Comparison of ENCODE assay signal across 33 cellular contexts in genomic region chr13:91115776-91116175, GRCh38.
"Had no signal": no experiment of that assay in that cellular context is flagged by ENCODE, and none has a peak within 500 bp of the region (broad histone marks: within the 10 kb centered on the region; RNA-seq: fewer than 3 reads in every experiment).

No MANE protein-coding gene starts in this region.

- H3K36me3 ChIP-seq: Peyer's patch, SJSA1, WERI-Rb-1 had no signal

- H3K9me2 ChIP-seq: SK-N-SH had no signal

- H3K27ac ChIP-seq: Peyer's patch, SJSA1, WERI-Rb-1 had no signal

- H3K4me1 Mint-ChIP-seq: activated CD4-positive, alpha-beta memory T cell treated with anti-CD3 and anti-CD28 coated beads, Interleukin-2, amount 10 ng/mL, durations not matched to agents 7 days and 5 days; activated CD8-positive, alpha-beta memory T cell treated with anti-CD3 and anti-CD28 coated beads, Interleukin-2, amount 10 ng/mL, durations not matched to agents 7 days and 5 days; activated naive CD4-positive, alpha-beta T cell treated with anti-CD3 and anti-CD28 coated beads, Interleukin-2, amount 10 ng/mL, durations not matched to agents 7 days and 5 days; activated naive CD8-positive, alpha-beta T cell treated with anti-CD3 and anti-CD28 coated beads, Interleukin-2, amount 50 U/mL, for 24 hours had no signal

- H3K4me3 ChIP-seq: Peyer's patch, SJSA1 had no signal

- H3K4me3 Mint-ChIP-seq: activated CD4-positive, alpha-beta memory T cell treated with anti-CD3 and anti-CD28 coated beads, Interleukin-2, amount 10 ng/mL, durations not matched to agents 7 days and 5 days; activated CD8-positive, alpha-beta memory T cell treated with anti-CD3 and anti-CD28 coated beads, Interleukin-2, amount 10 ng/mL, durations not matched to agents 7 days and 5 days; activated naive CD4-positive, alpha-beta T cell treated with anti-CD3 and anti-CD28 coated beads, Interleukin-2, amount 10 ng/mL, durations not matched to agents 7 days and 5 days; activated naive CD8-positive, alpha-beta T cell; activated naive CD8-positive, alpha-beta T cell treated with anti-CD3 and anti-CD28 coated beads, Interleukin-2, amount 50 U/mL, for 24 hours; brain; T-helper 1 cell treated with Interleukin-12 subunit alpha and Interleukin-12 subunit beta and Interleukin-4 antibody, amounts not matched to agents 30 μg/mL and 1 μg/mL, for 36 hours; T-helper 2 cell treated with Interferon-gamma antibody and Interleukin-4, amounts not matched to agents 5 μg/mL and 100 μg/mL, for 36 hours had no signal

- DNase-seq: activated CD4-positive, alpha-beta memory T cell treated with anti-CD3 and anti-CD28 coated beads, Interleukin-2, amount 10 ng/mL, durations not matched to agents 7 days and 5 days; activated CD4-positive, alpha-beta T cell treated with anti-CD3 and anti-CD28 coated beads for 1 hour; activated CD4-positive, alpha-beta T cell treated with anti-CD3 and anti-CD28 coated beads for 48 hours; activated CD4-positive, CD25-positive, alpha-beta regulatory T cell; activated CD8-positive, alpha-beta memory T cell treated with anti-CD3 and anti-CD28 coated beads for 24 hours; activated CD8-positive, alpha-beta memory T cell treated with anti-CD3 and anti-CD28 coated beads, Interleukin-2, amount 10 ng/mL, durations not matched to agents 7 days and 5 days; activated CD8-positive, alpha-beta memory T cell treated with anti-CD3 and anti-CD28 coated beads, Interleukin-2, amount 50 U/mL, for 48 hours; activated effector memory CD4-positive, alpha-beta T cell treated with Interleukin-2 at 50 U/mL for 16 hours; activated naive CD4-positive, alpha-beta T cell treated with anti-CD3 and anti-CD28 coated beads, Interleukin-2, amount 10 ng/mL, durations not matched to agents 7 days and 5 days; activated naive CD8-positive, alpha-beta T cell treated with anti-CD3 and anti-CD28 coated beads, Interleukin-2, amount 50 U/mL, for 24 hours; activated T-cell treated with anti-CD3 and anti-CD28 coated beads, Interleukin-2, amount 50 U/mL, for 48 hours; anterior cingulate cortex; caudate nucleus; cerebellar nuclear complex; Karpas-422; KBM-7; NCI-H1092; NCI-H1436 treated with DMSO at 0.1 percent for 48 hours; NCI-H1694 treated with DMSO at 0.1 percent for 48 hours; NCI-H2029; NCI-H345; NCI-H524 treated with DMSO at 0.1 percent for 48 hours; PC-3; Peyer's patch; RPMI8226; SHP77 treated with DMSO at 0.1 percent for 48 hours; SK-N-SH; WERI-Rb-1 had no signal

- H3K27ac Mint-ChIP-seq: activated CD4-positive, alpha-beta memory T cell treated with anti-CD3 and anti-CD28 coated beads, Interleukin-2, amount 10 ng/mL, durations not matched to agents 7 days and 5 days; activated CD8-positive, alpha-beta memory T cell treated with anti-CD3 and anti-CD28 coated beads, Interleukin-2, amount 10 ng/mL, durations not matched to agents 7 days and 5 days; activated naive CD4-positive, alpha-beta T cell treated with anti-CD3 and anti-CD28 coated beads, Interleukin-2, amount 10 ng/mL, durations not matched to agents 7 days and 5 days; activated naive CD8-positive, alpha-beta T cell; activated naive CD8-positive, alpha-beta T cell treated with anti-CD3 and anti-CD28 coated beads, Interleukin-2, amount 50 U/mL, for 24 hours; brain; T-helper 1 cell treated with Interleukin-12 subunit alpha and Interleukin-12 subunit beta and Interleukin-4 antibody, amounts not matched to agents 30 μg/mL and 1 μg/mL, for 36 hours; T-helper 2 cell treated with Interferon-gamma antibody and Interleukin-4, amounts not matched to agents 5 μg/mL and 100 μg/mL, for 36 hours had no signal

- H3K4me1 ChIP-seq: Peyer's patch, SJSA1 had no signal

- H3K36me3 Mint-ChIP-seq: activated CD8-positive, alpha-beta memory T cell treated with anti-CD3 and anti-CD28 coated beads, Interleukin-2, amount 10 ng/mL, durations not matched to agents 7 days and 5 days; activated naive CD4-positive, alpha-beta T cell treated with anti-CD3 and anti-CD28 coated beads, Interleukin-2, amount 10 ng/mL, durations not matched to agents 7 days and 5 days; activated naive CD8-positive, alpha-beta T cell; brain had no signal

- H3K27me3 ChIP-seq: Peyer's patch, SJSA1 had no signal

- H3K4me2 ChIP-seq: SK-N-SH had no signal

- H3K9me3 ChIP-seq: Peyer's patch, SJSA1, SK-N-SH had no signal

- ATAC-seq: activated CD8-positive, alpha-beta memory T cell treated with anti-CD3 and anti-CD28 coated beads, Interleukin-2, amount 10 ng/mL, durations not matched to agents 7 days and 5 days; activated naive CD8-positive, alpha-beta T cell treated with anti-CD3 and anti-CD28 coated beads, Interleukin-2, amount 50 U/mL, for 24 hours; PC-3 had no signal

- H3K27me3 Mint-ChIP-seq: activated CD4-positive, alpha-beta memory T cell treated with anti-CD3 and anti-CD28 coated beads, Interleukin-2, amount 10 ng/mL, durations not matched to agents 7 days and 5 days; activated CD8-positive, alpha-beta memory T cell treated with anti-CD3 and anti-CD28 coated beads, Interleukin-2, amount 10 ng/mL, durations not matched to agents 7 days and 5 days; activated naive CD4-positive, alpha-beta T cell treated with anti-CD3 and anti-CD28 coated beads, Interleukin-2, amount 10 ng/mL, durations not matched to agents 7 days and 5 days; brain had no signal

- H3K9me3 Mint-ChIP-seq: activated CD4-positive, alpha-beta memory T cell treated with anti-CD3 and anti-CD28 coated beads, Interleukin-2, amount 10 ng/mL, durations not matched to agents 7 days and 5 days; activated naive CD4-positive, alpha-beta T cell treated with anti-CD3 and anti-CD28 coated beads, Interleukin-2, amount 10 ng/mL, durations not matched to agents 7 days and 5 days; activated naive CD8-positive, alpha-beta T cell treated with anti-CD3 and anti-CD28 coated beads, Interleukin-2, amount 50 U/mL, for 24 hours; brain; T-helper 1 cell treated with Interleukin-12 subunit alpha and Interleukin-12 subunit beta and Interleukin-4 antibody, amounts not matched to agents 30 μg/mL and 1 μg/mL, for 36 hours; T-helper 2 cell treated with Interferon-gamma antibody and Interleukin-4, amounts not matched to agents 5 μg/mL and 100 μg/mL, for 36 hours had no signal
